Comparison of ENCODE assay signal across 2 cellular contexts in genomic region chr5:127615916-127616315, GRCh38.
TF ChIP-seq lines count a peak whose summit lies in the region.

No MANE protein-coding gene starts in this region.

TF ChIP-seq in H1, 55 proteins besides CTCF, POLR2A, EP300 and RAD21:
- TF ChIP-seq GABPA (IDR thresholded peaks at IDR 0.05; ENCODE audit: borderline replicate concordance, insufficient read depth, low read length) (no peak), MAFK (IDR thresholded peaks at IDR 0.05; ENCODE audit: low read depth, low read length) (no peak), TCF12 (IDR thresholded peaks at IDR 0.05; ENCODE audit: low read depth, low read length) (no peak), NANOG (IDR thresholded peaks at IDR 0.05; ENCODE audit: insufficient read depth, low read depth, low read length, poor library complexity, severe bottlenecking) (no peak), POU5F1 (IDR thresholded peaks at IDR 0.05; ENCODE audit: low read depth, low read length) (no peak), SRF (IDR thresholded peaks at IDR 0.05; ENCODE audit: low read depth, low read length) (no peak), HDAC2 (IDR thresholded peaks at IDR 0.05; ENCODE audit: borderline replicate concordance in 1 of 2, low read depth in 2 of 2, low read length in 2 of 2) (no peak), EGR1 (IDR thresholded peaks at IDR 0.05; ENCODE audit: borderline replicate concordance, low read depth, low read length) (no peak), ATF3 (IDR thresholded peaks at IDR 0.05; ENCODE audit: insufficient read depth, low read depth, low read length) (no peak), RBBP5 (IDR thresholded peaks at IDR 0.05; ENCODE audit: borderline replicate concordance, low read depth, low read length) (no peak), CBX5 (IDR thresholded peaks at IDR 0.05; ENCODE audit: low read depth, low read length) (no peak), CREB1 (IDR thresholded peaks at IDR 0.05) (no peak), SUZ12 (IDR thresholded peaks at IDR 0.05; ENCODE audit: low read length) (no peak), RFX5 (IDR thresholded peaks at IDR 0.05; ENCODE audit: borderline replicate concordance, low read depth, low read length) (no peak), CEBPB (IDR thresholded peaks at IDR 0.05; ENCODE audit: low read depth, low read length) (no peak), JUND (IDR thresholded peaks at IDR 0.05; ENCODE audit: low read length) (no peak), CBX8 (IDR thresholded peaks at IDR 0.05; ENCODE audit: borderline replicate concordance, low read depth, low read length) (no peak), TAF1 (IDR thresholded peaks at IDR 0.05; ENCODE audit: low read depth, low read length) (no peak), SAP30 (IDR thresholded peaks at IDR 0.05; ENCODE audit: insufficient read depth, insufficient replicate concordance, low read length) (no peak), HDAC6 (IDR thresholded peaks at IDR 0.05; ENCODE audit: low read depth, low read length) (no peak)

TF ChIP-seq in HepG2, 621 proteins besides CTCF, POLR2A, EP300 and RAD21:
- TF ChIP-seq NFE2 (CRISPR knock-in tag; IDR thresholded peaks at IDR 0.05) (no peak), ZNF362 (CRISPR knock-in tag; IDR thresholded peaks at IDR 0.05; ENCODE audit: borderline replicate concordance) (no peak), ZNF264 (CRISPR knock-in tag; IDR thresholded peaks at IDR 0.05) (no peak), GATA4 (IDR thresholded peaks at IDR 0.05; ENCODE audit: borderline replicate concordance, low read depth) (no peak), GRHL1 (CRISPR knock-in tag; conservative IDR thresholded peaks at IDR 0.05) (no peak), NFE2L1 (CRISPR knock-in tag; IDR thresholded peaks at IDR 0.05; ENCODE audit: borderline replicate concordance) (no peak), ZNF34 (CRISPR knock-in tag; IDR thresholded peaks at IDR 0.05; ENCODE audit: borderline replicate concordance) (no peak), SIN3A (IDR thresholded peaks at IDR 0.05; ENCODE audit: borderline replicate concordance, low read depth, low read length) (no peak), KDM4B (CRISPR knock-in tag; IDR thresholded peaks at IDR 0.05) (no peak), U2AF1 (optimal IDR thresholded peaks at IDR 0.05; ENCODE audit: low read depth, low read length) (no peak), ZNF30 (CRISPR knock-in tag; IDR thresholded peaks at IDR 0.05) (no peak)
